Comparison of ENCODE assay signal across 30 cellular contexts in genomic region chr20:13186043-13186774, GRCh38. TPM values are rescaled to one million over a fixed set of nuclear protein-coding genes. Genes with fewer than 3 reads are reported as not detected.
"Had no signal": no experiment of that assay in that cellular context is flagged by ENCODE, and none has a peak within 500 bp of the region (broad histone marks: within the 10 kb centered on the region; RNA-seq: fewer than 3 reads in every experiment).

No MANE protein-coding gene starts in this region.

- H3K27ac Mint-ChIP-seq: activated CD4-positive, alpha-beta T cell treated with anti-CD3 and anti-CD28 coated beads, Interleukin-2, amount 10 ng/mL, durations not matched to agents 24 days and 14 days; activated CD8-positive, alpha-beta T cell treated with anti-CD3 and anti-CD28 coated beads for 36 hours; activated naive CD4-positive, alpha-beta T cell treated with anti-CD3 and anti-CD28 coated beads, Interleukin-2, amount 50 U/mL, for 24 hours; activated T-helper 2 cell treated with anti-CD3 and anti-CD28 coated beads, Interferon-gamma antibody, Interleukin-2, Interleukin-4, amounts not matched to agents 10 μg/mL and 5 μg/mL and 100 μg/mL, durations not matched to agents 14 hours and 24 hours and 36 hours; brain had no signal

- H3K4me2 ChIP-seq: PC-9 had no signal

- H3K4me1 Mint-ChIP-seq: activated CD4-positive, alpha-beta T cell treated with anti-CD3 and anti-CD28 coated beads, Interleukin-2, amount 10 ng/mL, durations not matched to agents 24 days and 14 days; brain had no signal

- DNase-seq: activated CD4-positive, alpha-beta T cell treated with anti-CD3 and anti-CD28 coated beads, Interleukin-2, amount 10 ng/mL, durations not matched to agents 24 days and 14 days; activated CD4-positive, alpha-beta T cell treated with anti-CD3 and anti-CD28 coated beads, Interleukin-2, amount 50 U/mL, for 4 hours; activated CD8-positive, alpha-beta T cell treated with anti-CD3 and anti-CD28 coated beads for 36 hours; activated gamma-delta T cell; activated naive CD4-positive, alpha-beta T cell treated with Interleukin-2 at 50 U/mL for 16 hours; activated T-cell treated with anti-CD3 and anti-CD28 coated beads, Interleukin-2, amount 50 U/mL, for 1 hour; anterior cingulate cortex; caudate nucleus; cerebellar nuclear complex; NCI-H1092 treated with DMSO at 0.1 percent for 48 hours; NCI-H1417; NCI-H146; NCI-H187; NCI-H2029 treated with DMSO at 0.1 percent for 48 hours; NCI-H2107; NCI-H2171; NCI-H510A; NCI-H526; NCI-H748 treated with DMSO at 0.1 percent for 48 hours; NK-92 treated with Interleukin-12 subunit alpha and Interleukin-12 subunit beta, amount 100 ng/mL, for 24 hours; PC-9; Right ventricle myocardium superior; T1000; WERI-Rb-1 had no signal

- H3K36me3 ChIP-seq: WERI-Rb-1 had no signal

- H3K27ac ChIP-seq: PC-9, WERI-Rb-1 had no signal

- H2AFZ ChIP-seq: PC-9 had no signal

- ATAC-seq: activated CD8-positive, alpha-beta T cell treated with anti-CD3 and anti-CD28 coated beads for 36 hours had no signal

- H3K4me3 Mint-ChIP-seq: activated CD4-positive, alpha-beta T cell treated with anti-CD3 and anti-CD28 coated beads, Interleukin-2, amount 10 ng/mL, durations not matched to agents 24 days and 14 days; activated CD8-positive, alpha-beta T cell treated with anti-CD3 and anti-CD28 coated beads for 36 hours; activated naive CD4-positive, alpha-beta T cell treated with anti-CD3 and anti-CD28 coated beads, Interleukin-2, amount 50 U/mL, for 24 hours; brain had no signal

- H3K4me3 ChIP-seq: PC-9 had no signal

- H3K36me3 Mint-ChIP-seq: brain had no signal

RNA-seq across cellular contexts. Expression of gene ISM1, which starts 34.9 kb away (rescaled TPM):
- total RNA-seq: bronchial epithelial cell, M059J, OCI-LY7, PC-9 had no signal
